Comparison of ENCODE assay signal across 20 cellular contexts in the genomic region with DNA sequence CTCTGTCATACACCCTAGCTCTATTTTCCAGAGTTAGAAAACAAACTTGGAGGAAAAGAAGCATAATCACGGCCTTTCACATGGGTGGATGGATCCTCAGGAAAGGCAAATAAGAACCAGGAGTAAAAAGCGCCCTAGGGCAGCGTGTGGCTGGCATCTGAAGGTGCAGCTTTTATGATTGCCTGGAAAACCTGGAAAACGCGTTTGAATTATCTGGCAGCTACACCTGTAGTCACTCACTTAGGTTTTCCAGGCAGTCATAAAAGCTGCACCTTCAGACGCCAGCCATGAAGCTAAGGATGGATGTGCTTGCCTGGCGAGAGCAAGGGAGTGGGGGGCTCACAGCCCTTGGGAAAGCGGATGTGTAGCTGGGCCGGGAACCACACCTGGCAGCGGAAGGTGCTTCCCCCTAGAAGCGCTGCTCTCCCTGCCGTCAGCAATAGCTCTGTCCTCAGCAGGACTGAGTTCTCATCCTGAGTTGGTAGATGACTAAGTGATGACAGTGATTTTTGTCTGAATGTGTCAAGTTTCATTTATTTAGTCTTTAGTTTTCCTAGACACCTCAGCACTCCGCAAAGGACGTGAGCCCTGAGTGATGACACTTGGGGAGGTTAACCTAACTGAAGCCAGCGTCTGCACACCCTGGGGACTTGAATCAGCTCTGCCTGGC.
DNase-seq lines count a peak whose midpoint lies in the region; ATAC-seq and TF ChIP-seq lines count a peak whose summit lies in the region.
"Had no signal": no experiment of that assay in that cellular context is flagged by ENCODE, and none has a peak within 500 bp of the region (broad histone marks: within the 10 kb centered on the region; RNA-seq: fewer than 3 reads in every experiment).

No MANE protein-coding gene starts in this region.

- H3K79me2 ChIP-seq in PC-3 (ENCODE audit: low read length): no peaks in the 10 kb centered on the region

- H3K4me2 ChIP-seq in PC-3 (ENCODE audit: low read length): peak overlapping the region; percentile 79

- in situ Hi-C loops in KBM-7 (cut with MboI; ENCODE audit: low pct_unique_long_range_greater_than_20kb, low sequenced_read_pairs): no loop called here

- H3K4me1 ChIP-seq in PC-3 (ENCODE audit: insufficient read depth, low read length) (peaks cover 31% of the 10 kb centered on the region), mucosa of descending colon (ENCODE audit: low read depth) (no peaks in the 10 kb centered on the region)
- H3K4me1 ChIP-seq: uterus had no signal

- DNase-seq in GM03348 (ENCODE audit: low spot score): peak; percentile 21
- peak; percentile 87 for DNase-seq in PC-3
- DNase-seq in fibroblast of mammary gland (ENCODE audit: low read depth): peak; percentile 83
- no peak for DNase-seq in KBM-7
- DNase-seq in NCI-H2171 (lab: John Stamatoyannopoulos, UW): no peak
- no peak for DNase-seq in mucosa of descending colon
- no peak for DNase-seq in nucleus accumbens (lab: John Stamatoyannopoulos, UW)
- DNase-seq: foreskin melanocyte; GF-D8; naive thymus-derived CD4-positive, alpha-beta T cell; NCI-H187; NCI-H446 treated with DMSO at 0.1 percent for 48 hours; stimulated activated CD4-positive, alpha-beta T cell treated with anti-CD3 and anti-CD28 coated beads, Interleukin-15, amount 100 ng/mL, for 24 hours; stimulated activated naive CD8-positive, alpha-beta T cell treated with anti-CD3 and anti-CD28 coated beads, Interleukin-15, amount 100 ng/mL, for 72 hours; uterus had no signal

- BruUV-seq in PC-3 (replicated peaks; lab: Mats Ljungman, UMichigan): no TSS peak

- H3K36me3 ChIP-seq in PC-3 (ENCODE audit: low read depth, low read length) (no peaks in the 10 kb centered on the region), mucosa of descending colon (ENCODE audit: low read depth) (no peaks in the 10 kb centered on the region)
- H3K36me3 ChIP-seq: uterus had no signal

- peak overlapping the region; percentile 59 for H3K9ac ChIP-seq in PC-3 (ENCODE audit: low read length)

- POLR2A ChIA-PET in PC-3 (lab: Charles Lee; ENCODE audit: unreplicated experiment): no interaction called here

- peaks cover 19% of the 10 kb centered on the region for H3K27me3 ChIP-seq in PC-3 (ENCODE audit: low read length)
- H3K27me3 ChIP-seq: uterus had no signal

- no peaks in the 10 kb centered on the region for H3K9me2 ChIP-seq in PC-3 (replicated peaks; ENCODE audit: low read length)

- H3K27ac ChIP-seq in 22Rv1: no peak overlapping the region
- H3K27ac ChIP-seq in PC-3 (ENCODE audit: low read length): peak overlapping the region; percentile 91
- H3K27ac ChIP-seq: uterus had no signal

- H3K9me3 ChIP-seq in PC-3 (ENCODE audit: low read length) (no peaks in the 10 kb centered on the region), mucosa of descending colon (no peaks in the 10 kb centered on the region)
- H3K9me3 ChIP-seq: uterus had no signal

- CTCF ChIA-PET in PC-3 (lab: Charles Lee): interaction anchor here (0.6 to 1.0 kb wide), 3 partner anchors 19 to 57 kb away, joined by 3 to 4 read pairs (median 3); no protein-coding TSS in a partner anchor

- H3F3A ChIP-seq in PC-3 (ENCODE audit: low read length, unreplicated experiment): peaks cover 4% of the 10 kb centered on the region

- H2AFZ ChIP-seq in PC-3 (ENCODE audit: low read length): 0 out of 2 replicates have a peak overlapping the region, but pooled peaks have one; percentile 48

- TF ChIP-seq CTCF in 22Rv1 (IDR thresholded peaks at IDR 0.05): peak; percentile 8; the same call in 1 of the 2 replicates
- TF ChIP-seq CTCF in PC-3 (conservative IDR thresholded peaks at IDR 0.05; ENCODE audit: low read depth, low read length): peak; percentile 41
- no peak for TF ChIP-seq CTCF in fibroblast of mammary gland (conservative IDR thresholded peaks at IDR 0.05; ENCODE audit: control insufficient read depth, insufficient read depth, low read depth, low read length)
- TF ChIP-seq CTCF in mucosa of descending colon (IDR thresholded peaks at IDR 0.05): no peak

- H4K20me1 ChIP-seq in PC-3 (ENCODE audit: low read length): no peaks in the 10 kb centered on the region

- peak overlapping the region; percentile 44; the same call in 1 of the 2 replicates for H3K4me3 ChIP-seq in PC-3 (ENCODE audit: low read length)
- no peak overlapping the region for H3K4me3 ChIP-seq in fibroblast of mammary gland (ENCODE audit: control insufficient read depth, low read depth, low read length)
- no peak overlapping the region for H3K4me3 ChIP-seq in mucosa of descending colon
- H3K4me3 ChIP-seq: lung, uterus had no signal

- ATAC-seq in PC-3 (peak; percentile 66), mucosa of descending colon (no peak)
- ATAC-seq: activated T-helper 17 cell treated with anti-CD3 and anti-CD28 coated beads, Interleukin-2, amount 50 U/mL, for 72 hours; naive thymus-derived CD4-positive, alpha-beta T cell; Panc1; stimulated activated naive CD8-positive, alpha-beta T cell treated with anti-CD3 and anti-CD28 coated beads, Interleukin-15, amount 100 ng/mL, for 72 hours; WTC11 had no signal

- intact Hi-C loops in PC-3 (cut with micrococcal nuclease) (no loop called here), mucosa of descending colon (cut with DNase I, micrococcal nuclease) (no loop called here)

Comparison
In these comparisons a context has a peak if more than half of its experiments do, and no peak if none do; other contexts are left out.
1. CTCF ChIP-seq: peak in 22Rv1 (single experiment) and PC-3 (single experiment); none in fibroblast of mammary gland (single experiment) and mucosa of descending colon (single experiment).
2. DNase-seq: peak in GM03348 (single experiment), PC-3 (single experiment) and fibroblast of mammary gland (single experiment); none in KBM-7 (single experiment), NCI-H2171 (single experiment), mucosa of descending colon (0 of 3) and nucleus accumbens (0 of 56).